Comparison of ENCODE assay signal across 12 cellular contexts in the genomic region with DNA sequence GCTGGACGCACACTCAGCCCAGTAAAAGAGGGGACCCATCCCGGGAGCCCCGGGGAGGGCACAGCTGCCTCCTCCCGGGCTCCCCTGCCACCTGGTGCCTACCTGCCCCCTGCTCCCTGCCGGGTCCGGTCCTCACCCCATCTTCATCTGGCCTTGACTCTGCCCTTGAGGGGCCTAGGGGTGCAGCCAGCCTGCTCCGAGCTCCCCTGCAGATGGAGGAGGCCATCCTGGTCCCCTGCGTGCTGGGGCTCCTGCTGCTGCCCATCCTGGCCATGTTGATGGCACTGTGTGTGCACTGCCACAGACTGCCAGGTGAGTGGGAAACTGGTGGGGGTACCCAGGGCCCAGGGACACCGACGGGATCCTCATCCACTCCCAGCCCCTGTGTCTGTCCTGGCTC. TPM values are rescaled to one million over a fixed set of nuclear protein-coding genes. Genes with fewer than 3 reads are reported as not detected.
DNase-seq lines count a peak whose midpoint lies in the region; ATAC-seq and TF ChIP-seq lines count a peak whose summit lies in the region.
"Had no signal": no experiment of that assay in that cellular context is flagged by ENCODE, and none has a peak within 500 bp of the region (broad histone marks: within the 10 kb centered on the region; RNA-seq: fewer than 3 reads in every experiment).

No MANE protein-coding gene starts in this region.

- peaks cover 12% of the 10 kb centered on the region for H3K9me3 Mint-ChIP-seq in activated naive CD4-positive, alpha-beta T cell treated with anti-CD3 and anti-CD28 coated beads, Interleukin-2, amount 10 ng/mL, durations not matched to agents 7 days and 5 days
- H3K9me3 Mint-ChIP-seq in natural killer cell: peaks cover 0 to 5% of the 10 kb centered on the region in 2 donors

- H3K36me3 ChIP-seq in A673 (ENCODE audit: insufficient read depth, low read length, poor library complexity, severe bottlenecking): peaks cover 3% of the 10 kb centered on the region
- H3K36me3 ChIP-seq: SJCRH30 had no signal

- CTCF ChIA-PET in activated naive CD4-positive, alpha-beta T cell treated with anti-CD3 and anti-CD28 coated beads, Interleukin-2, amount 10 ng/mL, durations not matched to agents 7 days and 5 days (lab: Charles Lee): interaction anchor here (0.9 to 2.8 kb wide), 3 partner anchors 8 to 1070 kb away, joined by 3 to 13 read pairs (median 5); partner anchors contain the start of gene SPNS1
- CTCF ChIA-PET in A673 (lab: Charles Lee): no interaction called here

- in situ Hi-C loops in ACHN (cut with HindIII; ENCODE audit: low pct_ligation_motif_present, low pct_unique_long_range_greater_than_20kb, low sequenced_read_pairs): no loop called here

- ATAC-seq in HG02678 (IDR thresholded peaks at IDR 0.05; ENCODE audit: unreplicated experiment): peak; percentile 31
- ATAC-seq in natural killer cell: peak; percentile 21 to 32 (median 26)

- H3K27me3 Mint-ChIP-seq in activated naive CD4-positive, alpha-beta T cell treated with anti-CD3 and anti-CD28 coated beads, Interleukin-2, amount 10 ng/mL, durations not matched to agents 7 days and 5 days: no peaks in the 10 kb centered on the region
- no peaks in the 10 kb centered on the region for H3K27me3 Mint-ChIP-seq in natural killer cell (ENCODE audit: low read depth in 2 of 2)

- peak overlapping the region; percentile 100 for H3K4me3 Mint-ChIP-seq in activated naive CD4-positive, alpha-beta T cell treated with anti-CD3 and anti-CD28 coated beads, Interleukin-2, amount 10 ng/mL, durations not matched to agents 7 days and 5 days
- peak overlapping the region; percentile 84 for H3K4me3 Mint-ChIP-seq in natural killer cell

- intact Hi-C loops in natural killer cell (cut with micrococcal nuclease): no loop called here
- intact Hi-C loops in A673 (cut with micrococcal nuclease; ENCODE audit: unreplicated experiment): no loop called here

- H3K36me3 Mint-ChIP-seq in activated naive CD4-positive, alpha-beta T cell treated with anti-CD3 and anti-CD28 coated beads, Interleukin-2, amount 10 ng/mL, durations not matched to agents 7 days and 5 days: peaks cover 85% of the 10 kb centered on the region
- H3K36me3 Mint-ChIP-seq in natural killer cell: no peaks in the 10 kb centered on the region

- H3K4me1 Mint-ChIP-seq in activated naive CD4-positive, alpha-beta T cell treated with anti-CD3 and anti-CD28 coated beads, Interleukin-2, amount 10 ng/mL, durations not matched to agents 7 days and 5 days: peaks cover 61% of the 10 kb centered on the region
- peaks cover 29 to 70% of the 10 kb centered on the region in 2 donors for H3K4me1 Mint-ChIP-seq in natural killer cell

- no TSS peak for BruUV-seq in A673 (replicated peaks; lab: Mats Ljungman, UMichigan)

- POLR2A ChIA-PET in A673 (lab: Charles Lee; ENCODE audit: low non-redundant PET): no interaction called here

- H3K4me3 ChIP-seq in A673 (ENCODE audit: low read depth, low read length, poor library complexity, severe bottlenecking): no peak overlapping the region
- H3K4me3 ChIP-seq: SJCRH30 had no signal

- DNase-seq in ACHN (peak; percentile 13), natural killer cell (no peak), SK-N-DZ (ENCODE audit: low spot score) (no peak), putamen (ENCODE audit: low spot score) (no peak), HCEC 1CT (no peak), A673 (ENCODE audit: low spot score) (no peak)
- no peak for DNase-seq in activated naive CD4-positive, alpha-beta T cell treated with anti-CD3 and anti-CD28 coated beads, Interleukin-2, amount 10 ng/mL, durations not matched to agents 7 days and 5 days
- DNase-seq: NCI-H524 treated with DMSO at 0.1 percent for 48 hours, SJCRH30 had no signal

- no peaks in the 10 kb centered on the region for H3K27me3 ChIP-seq in A673 (replicated peaks; ENCODE audit: insufficient read depth, low read depth, low read length, poor library complexity)
- H3K27me3 ChIP-seq: SJCRH30 had no signal

- H3K9me3 ChIP-seq in A673 (ENCODE audit: low read depth, low read length, poor library complexity, severe bottlenecking): no peaks in the 10 kb centered on the region
- H3K9me3 ChIP-seq: SJCRH30 had no signal

- TF ChIP-seq CTCF in natural killer cell (IDR thresholded peaks at IDR 0.05) (no peak), A673 (conservative IDR thresholded peaks at IDR 0.05; ENCODE audit: low read depth, low read length) (no peak)

- H3K4me1 ChIP-seq in A673 (ENCODE audit: insufficient read depth, low read length, poor library complexity, severe bottlenecking): no peaks in the 10 kb centered on the region
- H3K4me1 ChIP-seq: SJCRH30 had no signal

- H3K27ac ChIP-seq in A673 (ENCODE audit: low read depth, low read length, poor library complexity, severe bottlenecking): no peak overlapping the region
- H3K27ac ChIP-seq: C4-2B, SJCRH30 had no signal

- H3K27ac Mint-ChIP-seq in activated naive CD4-positive, alpha-beta T cell treated with anti-CD3 and anti-CD28 coated beads, Interleukin-2, amount 10 ng/mL, durations not matched to agents 7 days and 5 days: peak overlapping the region; percentile 96
- H3K27ac Mint-ChIP-seq in natural killer cell: peak overlapping the region; percentile 71 to 97

RNA-seq across cellular contexts. Expression of gene LAT, which starts 0.4 kb away (rescaled TPM):
- total RNA-seq in natural killer cell (100 to 1,000 TPM; 130 to 148 (median 147) TPM), A673 (2021) (2.8 and 5.5 TPM in 2 replicates)
- 0.63 and 1.9 TPM in 2 replicates for polyA plus RNA-seq in SK-N-DZ (2014; cell fraction: cytosol; rRNA removed)
- polyA plus RNA-seq in SK-N-DZ (2014; cell fraction: nucleus; rRNA removed): 21.0 and 32.2 TPM in 2 replicates

RNA-seq across cellular contexts. Expression of gene SPNS1, which starts 10.6 kb away (rescaled TPM):
- 10 to 100 TPM; 36.0 to 44.3 (median 36.9) TPM for total RNA-seq in natural killer cell
- 51.1 and 55.8 TPM in 2 replicates for polyA plus RNA-seq in SK-N-DZ (2014; cell fraction: cytosol; rRNA removed)
- 43.3 and 43.6 TPM in 2 replicates for polyA plus RNA-seq in SK-N-DZ (2014; cell fraction: nucleus; rRNA removed)
- total RNA-seq in A673 (2021): 46.3 and 48.6 TPM in 2 replicates

RNA-seq across cellular contexts. Expression of gene NFATC2IP, which starts 34.5 kb away (rescaled TPM):
- total RNA-seq in natural killer cell (100 to 1,000 TPM in 2 of 3 donors, 10 to 100 TPM in 1; 87.1 to 132 (median 108) TPM), A673 (2021) (63.4 and 63.5 TPM in 2 replicates)
- 40.0 and 57.1 TPM in 2 replicates for polyA plus RNA-seq in SK-N-DZ (2014; cell fraction: cytosol; rRNA removed)
- polyA plus RNA-seq in SK-N-DZ (2014; cell fraction: nucleus; rRNA removed): 114 and 154 TPM in 2 replicates

RNA-seq across cellular contexts. Expression of gene CD19, which starts 53.4 kb away (rescaled TPM):
- total RNA-seq in natural killer cell (1 to 10 TPM in 1 of 3 donors, under 1 TPM in 2; 0.79 to 2.5 (median 0.96) TPM), A673 (2021) (not detected in 2 replicates)
- not detected in 2 replicates for polyA plus RNA-seq in SK-N-DZ (2014; cell fraction: cytosol; rRNA removed)
- 0.12 and 0.32 TPM in 2 replicates for polyA plus RNA-seq in SK-N-DZ (2014; cell fraction: nucleus; rRNA removed)
- total RNA-seq: MCF 10A had no signal

Comparison
In these comparisons a context has a peak if more than half of its experiments do, and no peak if none do; other contexts are left out.
1. RNA of gene LAT, which starts 0.4 kb away (total RNA-seq): 130 to 148 TPM in natural killer cell; 2.8 to 5.5 TPM in A673; every median in the first group is over 10 times any median in the second.